In genomic region chr5:67986761-67987160, GRCh38 we compare ENCODE assay signal across 17 cellular contexts.
DNase-seq lines count a peak whose midpoint lies in the region; ATAC-seq, FAIRE-seq and TF ChIP-seq lines count a peak whose summit lies in the region.
"Had no signal": no experiment of that assay in that cellular context is flagged by ENCODE, and none has a peak within 500 bp of the region (broad histone marks: within the 10 kb centered on the region; RNA-seq: fewer than 3 reads in every experiment).

No MANE protein-coding gene starts in this region.

- CTCF ChIA-PET in HepG2 (lab: Yijun Ruan, JAX; ENCODE audit: low intra/inter-chr PET ratio, low total read pairs) = no interaction called here

- H3K9ac ChIP-seq in HepG2 (ENCODE audit: insufficient read depth, low read depth, low read length) = no peak overlapping the region

- H3K36me3 ChIP-seq in HepG2 (replicated peaks in 1 of 2; ENCODE audit: control insufficient read depth in 1 of 2, insufficient read depth in 2 of 2, low read length in 2 of 2) = no peaks in the 10 kb centered on the region

- TF ChIP-seq CTCF in neural crest cell (conservative IDR thresholded peaks at IDR 0.05) (no peak), HepG2 (CRISPR knock-in tag; IDR thresholded peaks at IDR 0.05) (no peak)

- TF ChIP-seq EP300 in HepG2 (IDR thresholded peaks at IDR 0.05; ENCODE audit: low read depth in 2 of 2, low read length in 2 of 2) (no peak), HepG2 (CRISPR knock-in tag; IDR thresholded peaks at IDR 0.05; ENCODE audit: borderline replicate concordance) (no peak)

- H3K4me3 ChIP-seq in HepG2 (replicated peaks in 1 of 3; ENCODE audit: insufficient read depth in 1 of 3, low read depth in 2 of 3, low read length in 3 of 3) = no peak overlapping the region
- H3K4me3 ChIP-seq: GM23338 had no signal

- no peak for TF ChIP-seq POLR2A in HepG2 (IDR thresholded peaks at IDR 0.05; ENCODE audit: insufficient read depth in 1 of 2, low read depth in 2 of 2, low read length in 2 of 2)

- no peaks in the 10 kb centered on the region for H3K36me3 Mint-ChIP-seq in neural crest cell (ENCODE audit: low read depth)
- H3K36me3 Mint-ChIP-seq: CD4-positive, alpha-beta memory T cell had no signal

- H3K27me3 Mint-ChIP-seq in neural crest cell (ENCODE audit: low read depth) = no peaks in the 10 kb centered on the region
- H3K27me3 Mint-ChIP-seq: B cell, IgD-negative memory B cell had no signal

- no peaks in the 10 kb centered on the region for H3K27me3 ChIP-seq in HepG2 (ENCODE audit: control insufficient read depth in 1 of 2, insufficient read depth in 2 of 2, low read length in 2 of 2)

- H3K27ac ChIP-seq in HepG2 (ENCODE audit: extremely low read length, insufficient read depth, low read length) = no peak overlapping the region

- H3K4me3 Mint-ChIP-seq in neural crest cell = no peak overlapping the region
- H3K4me3 Mint-ChIP-seq: B cell; CD4-positive, alpha-beta memory T cell; GM23338; IgD-negative memory B cell had no signal

- peaks cover 2% of the 10 kb centered on the region for H3K9me3 Mint-ChIP-seq in neural crest cell
- H3K9me3 Mint-ChIP-seq: CD4-positive, alpha-beta memory T cell; GM23338 had no signal

- peaks cover 31% of the 10 kb centered on the region for H3K4me1 Mint-ChIP-seq in neural crest cell
- H3K4me1 Mint-ChIP-seq: CD4-positive, alpha-beta memory T cell; GM23338 had no signal

- H3K27ac Mint-ChIP-seq in neural crest cell (ENCODE audit: unreplicated experiment) = peak overlapping the region; percentile 21
- H3K27ac Mint-ChIP-seq: B cell; CD4-positive, alpha-beta memory T cell; GM23338; IgD-negative memory B cell had no signal

- DNase-seq in DMS79 treated with DMSO at 0.1 percent for 48 hours (lab: John Stamatoyannopoulos, UW) (peak; percentile 57), epidermal melanocyte (ENCODE audit: insufficient read length, low spot score) (peak; percentile 62), neural crest cell (ENCODE audit: low read depth, low spot score) (no peak), HepG2 (ENCODE audit: low spot score) (no peak), ecto neural progenitor cell (ENCODE audit: low spot score) (no peak), NCI-H2029 treated with DMSO at 0.1 percent for 48 hours (lab: John Stamatoyannopoulos, UW) (no peak), NCI-H748 treated with DMSO at 0.1 percent for 48 hours (lab: John Stamatoyannopoulos, UW) (no peak)
- DNase-seq: C1 segment of cervical spinal cord; CD4-positive, alpha-beta memory T cell; COR-L47; DMS53; H7 had no signal

- POLR2A ChIA-PET in HepG2 (lab: Yijun Ruan, JAX) = no interaction called here

- no peak for TF ChIP-seq RAD21 in HepG2 (CRISPR knock-in tag; IDR thresholded peaks at IDR 0.05)

- no peaks in the 10 kb centered on the region for H4K20me1 ChIP-seq in HepG2 (ENCODE audit: insufficient read depth, low read length)

- no TSS peak for BruUV-seq in HepG2 (replicated peaks; lab: Mats Ljungman, UMichigan)

- 0% methylated on average over 2 of the region's 2 CpGs for WGBS in HepG2 (ENCODE audit: low lambda C conversion rate)

- H2AFZ ChIP-seq in HepG2 (ENCODE audit: low read length) = no peak overlapping the region
- H2AFZ ChIP-seq: GM23338 had no signal

- H3K79me2 ChIP-seq in HepG2 (ENCODE audit: insufficient read depth, low read length) = no peaks in the 10 kb centered on the region

- no peaks in the 10 kb centered on the region for H3K4me1 ChIP-seq in HepG2 (ENCODE audit: insufficient read depth, low read length)

- in situ Hi-C loops in HepG2 (cut with HindIII; ENCODE audit: extremely low pct_ligation_motif_present, low pct_unique_long_range_greater_than_20kb) = no loop called here

- intact Hi-C loops in HepG2 (cut with micrococcal nuclease; ENCODE audit: unreplicated experiment) = no loop called here

- FAIRE-seq in HepG2 (lab: Jason Lieb, UNC) = no peak
- FAIRE-seq: A204.1, GM12891 had no signal

- no peaks in the 10 kb centered on the region for H3K9me3 ChIP-seq in HepG2 (ENCODE audit: low read length)

- ATAC-seq in HepG2 = no peak
- ATAC-seq: GM23338 had no signal

- no peak overlapping the region for H3K4me2 ChIP-seq in HepG2 (ENCODE audit: low read depth, low read length)
- H3K4me2 ChIP-seq: GM23338 had no signal

TF ChIP-seq in HepG2, 621 proteins besides CTCF, POLR2A, EP300 and RAD21:
- TF ChIP-seq IKZF1 (IDR thresholded peaks at IDR 0.05) (no peak), TCF12 (IDR thresholded peaks at IDR 0.05) (no peak), TCF12 (CRISPR knock-in tag; IDR thresholded peaks at IDR 0.05) (no peak), HMG20A (CRISPR knock-in tag; IDR thresholded peaks at IDR 0.05; ENCODE audit: borderline replicate concordance) (no peak), ZNF678 (CRISPR knock-in tag; IDR thresholded peaks at IDR 0.05) (no peak), ZBTB39 (CRISPR knock-in tag; IDR thresholded peaks at IDR 0.05) (no peak), PAF1 (CRISPR knock-in tag; IDR thresholded peaks at IDR 0.05) (no peak), ZNF12 (CRISPR knock-in tag; IDR thresholded peaks at IDR 0.05) (no peak), GTF3A (CRISPR knock-in tag; conservative IDR thresholded peaks at IDR 0.05) (no peak), ATF6 (CRISPR knock-in tag; conservative IDR thresholded peaks at IDR 0.05) (no peak), NAIF1 (CRISPR knock-in tag; IDR thresholded peaks at IDR 0.05; ENCODE audit: borderline replicate concordance) (no peak), ZZZ3 (CRISPR knock-in tag; IDR thresholded peaks at IDR 0.05; ENCODE audit: borderline replicate concordance) (no peak), ATF4 (CRISPR knock-in tag; IDR thresholded peaks at IDR 0.05) (no peak)
TF ChIP-seq in HepG2: peak in this region for 0.

Comparison
In these comparisons a context has a peak if more than half of its experiments do, and no peak if none do; other contexts are left out.
1. DNase-seq: peak in DMS79 treated with DMSO at 0.1 percent for 48 hours (single experiment) and epidermal melanocyte (single experiment); none in neural crest cell (single experiment), HepG2 (single experiment), ecto neural progenitor cell (single experiment), NCI-H2029 treated with DMSO at 0.1 percent for 48 hours (single experiment) and NCI-H748 treated with DMSO at 0.1 percent for 48 hours (single experiment).